In the genomic region with DNA sequence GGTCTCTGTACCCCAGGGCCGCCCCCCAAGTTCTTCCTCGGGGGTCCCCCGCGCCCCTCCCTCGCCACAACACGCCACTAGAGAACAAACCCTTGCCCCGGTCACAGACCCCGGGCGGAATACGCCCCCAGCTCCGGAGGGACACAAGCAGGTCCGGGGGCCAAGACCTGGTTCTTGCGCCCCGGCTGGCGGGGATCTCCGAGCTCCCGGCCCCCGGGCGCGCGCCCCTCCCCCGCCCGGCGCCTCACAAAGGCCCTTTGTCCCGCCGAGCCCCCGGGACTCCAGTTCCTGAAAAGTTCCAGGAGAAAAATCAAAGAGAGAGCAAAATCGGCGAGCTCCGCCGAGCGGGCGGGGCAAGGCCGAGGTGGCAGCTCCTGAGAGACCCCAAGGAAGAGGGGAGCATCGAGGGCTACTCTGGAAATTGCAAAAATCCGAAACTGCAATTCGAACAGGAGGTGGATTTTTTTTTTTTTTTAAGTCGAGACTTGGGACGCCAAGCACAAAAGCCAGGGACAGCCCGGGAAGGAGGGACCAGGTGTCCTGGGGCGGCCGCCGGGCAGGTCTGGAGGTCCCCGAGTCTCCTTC, we compare ENCODE assay signal across 8 cellular contexts. TPM values are rescaled to one million over a fixed set of nuclear protein-coding genes. Genes with fewer than 3 reads are reported as not detected.
DNase-seq lines count a peak whose midpoint lies in the region; ATAC-seq and TF ChIP-seq lines count a peak whose summit lies in the region.

No MANE protein-coding gene starts in this region.

- H3K4me2 ChIP-seq in osteoblast (ENCODE audit: insufficient read depth, low read length), result peak overlapping the region; percentile 91

- no peaks in the 10 kb centered on the region for H3K36me3 Mint-ChIP-seq in CD8-positive, alpha-beta memory T cell

- H3K27me3 ChIP-seq in CD8-positive, alpha-beta memory T cell (ENCODE audit: insufficient read depth, low read length, poor library complexity, severe bottlenecking), result peaks cover 48% of the 10 kb centered on the region
- H3K27me3 ChIP-seq in RWPE2 (ENCODE audit: insufficient read depth, poor library complexity, severe bottlenecking) (no peaks in the 10 kb centered on the region), osteoblast (ENCODE audit: insufficient read depth, low read length) (no peaks in the 10 kb centered on the region)

- H3K27me3 Mint-ChIP-seq in CD8-positive, alpha-beta memory T cell, result peaks cover 50 to 54% of the 10 kb centered on the region in 2 donors

- H3K36me3 ChIP-seq in CD8-positive, alpha-beta memory T cell (ENCODE audit: insufficient read depth, low read length), result no peaks in the 10 kb centered on the region
- H3K36me3 ChIP-seq in RWPE2 (ENCODE audit: low read depth) (peaks cover 5% of the 10 kb centered on the region; the same call in 1 of the 2 replicates), osteoblast (ENCODE audit: insufficient read depth, low read length) (no peaks in the 10 kb centered on the region)

- no peak overlapping the region for H2AFZ ChIP-seq in osteoblast (ENCODE audit: low read length)

- no peaks in the 10 kb centered on the region for H3K9me3 Mint-ChIP-seq in CD8-positive, alpha-beta memory T cell

- POLR2A ChIA-PET in CD8-positive, alpha-beta memory T cell (lab: Charles Lee), result no interaction called here

- CTCF ChIA-PET in CD8-positive, alpha-beta memory T cell (lab: Charles Lee), result no interaction called here

- H3K27ac ChIP-seq in CD8-positive, alpha-beta memory T cell (ENCODE audit: low read depth, low read length), result no peak overlapping the region
- H3K27ac ChIP-seq in RWPE2 (ENCODE audit: poor library complexity, severe bottlenecking), result peak overlapping the region; percentile 98
- peak overlapping the region; percentile 71 for H3K27ac ChIP-seq in osteoblast (ENCODE audit: low read depth, low read length)

- H3K4me1 Mint-ChIP-seq in CD8-positive, alpha-beta memory T cell, result peaks cover 27 to 52% (median 32%) of the 10 kb centered on the region in 3 donors

- no peak for TF ChIP-seq CTCF in RWPE2 (IDR thresholded peaks at IDR 0.05; ENCODE audit: poor library complexity, severe bottlenecking)
- TF ChIP-seq CTCF in fibroblast of the aortic adventitia (IDR thresholded peaks at IDR 0.05; ENCODE audit: insufficient read depth, low read length), result no peak
- TF ChIP-seq CTCF in osteoblast (IDR thresholded peaks at IDR 0.05; ENCODE audit: extremely low read depth, low read depth, low read length), result no peak

- peaks cover 89% of the 10 kb centered on the region for H3K79me2 ChIP-seq in osteoblast (ENCODE audit: insufficient read depth, low read length)

- peaks cover 41% of the 10 kb centered on the region for H4K20me1 ChIP-seq in osteoblast (ENCODE audit: insufficient read depth, low read length)

- H3K9me3 ChIP-seq in CD8-positive, alpha-beta memory T cell (ENCODE audit: low read length), result no peaks in the 10 kb centered on the region
- no peaks in the 10 kb centered on the region for H3K9me3 ChIP-seq in RWPE2 (ENCODE audit: severe bottlenecking)
- H3K9me3 ChIP-seq in osteoblast (ENCODE audit: low read depth, low read length), result no peaks in the 10 kb centered on the region

- peak overlapping the region; percentile 8 for H3K4me3 ChIP-seq in CD8-positive, alpha-beta memory T cell (ENCODE audit: low read length)
- H3K4me3 ChIP-seq in RWPE2 (ENCODE audit: severe bottlenecking) (peak overlapping the region; percentile 69), fibroblast of the aortic adventitia (ENCODE audit: low read depth, low read length) (peak overlapping the region; percentile 81), osteoblast (ENCODE audit: insufficient read depth, low read length) (peak overlapping the region; percentile 96)

- no peak for DNase-seq in CD8-positive, alpha-beta memory T cell
- DNase-seq in RWPE2 (ENCODE audit: low spot score) (no peak), fibroblast of the aortic adventitia (ENCODE audit: low read depth) (no peak), osteoblast (ENCODE audit: insufficient read length, low spot score, missing footprints) (peak; percentile 61), mesenteric fat pad (ENCODE audit: low spot score) (no peak)

- peak overlapping the region; percentile 57 to 89 (median 74) for H3K4me3 Mint-ChIP-seq in CD8-positive, alpha-beta memory T cell

- peak overlapping the region in 2 of 8 donors; percentile 70 to 82 for H3K27ac Mint-ChIP-seq in CD8-positive, alpha-beta memory T cell

- H3K4me1 ChIP-seq in CD8-positive, alpha-beta memory T cell (ENCODE audit: insufficient read depth, low read length), result peaks cover 43% of the 10 kb centered on the region
- peaks cover 11% of the 10 kb centered on the region for H3K4me1 ChIP-seq in RWPE2 (ENCODE audit: insufficient read depth, poor library complexity, severe bottlenecking)
- H3K4me1 ChIP-seq in osteoblast (ENCODE audit: insufficient read depth, low read length), result peaks cover 21% of the 10 kb centered on the region

- ATAC-seq in RWPE2 (ENCODE audit: low read depth), result no peak
- ATAC-seq in HG03175 (IDR thresholded peaks at IDR 0.05; ENCODE audit: unreplicated experiment), result no peak
- ATAC-seq in GM19463 (IDR thresholded peaks at IDR 0.05; ENCODE audit: unreplicated experiment), result no peak
- ATAC-seq in GM19328 (IDR thresholded peaks at IDR 0.05; ENCODE audit: unreplicated experiment), result no peak

RNA-seq across cellular contexts. Expression of a gene that starts 4.0 kb away (rescaled TPM):
- 10 to 100 TPM; 44.7 to 47.4 TPM for total RNA-seq in CD8-positive, alpha-beta memory T cell
- 2.1 TPM for polyA plus RNA-seq in CD8-positive, alpha-beta memory T cell
- total RNA-seq in fibroblast of the aortic adventitia (ENCODE audit: low replicate concordance), result 57.8 and 155 TPM in 2 replicates
- 61.3 and 83.6 TPM in 2 replicates for total RNA-seq in osteoblast
- 69.4 TPM for total RNA-seq in mesenteric fat pad

Comparison
In these comparisons a context has a peak if more than half of its experiments do, and no peak if none do; other contexts are left out.
1. H3K4me3 ChIP-seq: peak in every context shown above with its lines; median percentile 96 in osteoblast; 81 in fibroblast of the aortic adventitia; 69 in RWPE2; 8 in CD8-positive, alpha-beta memory T cell.